In the genomic region with DNA sequence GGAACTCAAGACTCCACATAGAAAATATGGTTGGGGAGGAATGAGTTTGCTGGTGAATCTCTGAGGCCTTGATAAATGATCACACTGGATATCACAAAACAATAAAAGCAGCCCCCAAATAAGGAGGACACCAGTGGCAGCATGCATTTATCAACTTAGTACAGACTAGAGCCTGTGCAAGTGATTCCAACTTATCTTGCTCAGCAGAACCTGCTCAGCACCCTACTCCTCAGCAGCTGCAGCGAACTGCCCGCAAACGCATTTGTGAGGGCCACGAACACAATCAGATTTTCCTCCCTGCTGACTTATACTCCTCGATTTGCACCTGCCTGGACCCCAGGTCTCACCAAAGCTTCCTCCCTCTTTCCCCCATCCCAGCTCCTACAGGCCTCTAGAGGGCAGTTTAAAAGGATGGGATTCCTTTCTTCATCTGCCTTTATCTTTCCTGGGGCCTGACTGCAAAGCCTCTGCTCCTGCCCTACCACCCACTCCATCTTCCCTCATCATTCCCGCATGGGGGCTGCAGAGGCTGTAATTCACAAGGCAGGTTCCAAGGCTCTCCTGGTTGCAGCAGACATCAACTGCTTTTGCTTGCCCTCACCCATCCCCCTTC, we compare ENCODE assay signal across 25 cellular contexts. TPM values are rescaled to one million over a fixed set of nuclear protein-coding genes. Genes with fewer than 3 reads are reported as not detected.
"Had no signal": no experiment of that assay in that cellular context is flagged by ENCODE, and none has a peak within 500 bp of the region (broad histone marks: within the 10 kb centered on the region; RNA-seq: fewer than 3 reads in every experiment).

No MANE protein-coding gene starts in this region.

- ATAC-seq: gastrocnemius medialis; pancreas; sciatic nerve; stimulated activated naive CD8-positive, alpha-beta T cell treated with anti-CD3 and anti-CD28 coated beads, Interleukin-15, Interleukin-2, amounts not matched to agents 100 U/mL and 50 U/mL, for 24 hours had no signal

- H3K4me3 Mint-ChIP-seq: activated naive CD8-positive, alpha-beta T cell treated with anti-CD3 and anti-CD28 coated beads, Interleukin-2, amount 10 ng/mL, durations not matched to agents 7 days and 5 days; brain; mesothelial cell of epicardium; naive B cell; T-helper 2 cell treated with Interferon-gamma antibody and Interleukin-4, amounts not matched to agents 5 μg/mL and 100 μg/mL, for 36 hours had no signal

- H3K4me3 ChIP-seq: ascending aorta, gastrocnemius medialis, hepatocyte, pancreas, prostate gland, testis, transverse colon had no signal

- H3K4me1 ChIP-seq: ascending aorta, gastrocnemius medialis, pancreas, prostate gland, testis, transverse colon had no signal

- H3K4me1 Mint-ChIP-seq: activated naive CD8-positive, alpha-beta T cell treated with anti-CD3 and anti-CD28 coated beads, Interleukin-2, amount 10 ng/mL, durations not matched to agents 7 days and 5 days; brain; mesothelial cell of epicardium; naive B cell had no signal

- H3K27me3 Mint-ChIP-seq: activated naive CD8-positive, alpha-beta T cell treated with anti-CD3 and anti-CD28 coated beads, Interleukin-2, amount 10 ng/mL, durations not matched to agents 7 days and 5 days; brain; naive B cell had no signal

- H3K27ac Mint-ChIP-seq: activated naive CD8-positive, alpha-beta T cell treated with anti-CD3 and anti-CD28 coated beads, Interleukin-2, amount 10 ng/mL, durations not matched to agents 7 days and 5 days; brain; mesothelial cell of epicardium; T-helper 2 cell treated with Interferon-gamma antibody and Interleukin-4, amounts not matched to agents 5 μg/mL and 100 μg/mL, for 36 hours had no signal

- H3K27ac ChIP-seq: ascending aorta, gastrocnemius medialis, hepatocyte, pancreas, prostate gland, testis, transverse colon had no signal

- H3K9me3 ChIP-seq: gastrocnemius medialis, pancreas, prostate gland, testis, transverse colon had no signal

- H3K27me3 ChIP-seq: ascending aorta, gastrocnemius medialis, hepatocyte, pancreas, testis, transverse colon had no signal

- DNase-seq: activated CD4-positive, alpha-beta T cell treated with anti-CD3 and anti-CD28 coated beads for 4 hours; activated CD4-positive, alpha-beta T cell treated with anti-CD3 and anti-CD28 coated beads, Interleukin-2, amount 50 U/mL, for 4 hours; activated CD8-positive, alpha-beta memory T cell treated with anti-CD3 and anti-CD28 coated beads for 24 hours; activated effector memory CD4-positive, alpha-beta T cell treated with Interleukin-2 at 50 U/mL for 16 hours; activated naive CD4-positive, alpha-beta T cell treated with Interleukin-2 at 50 U/mL for 16 hours; activated naive CD8-positive, alpha-beta T cell treated with anti-CD3 and anti-CD28 coated beads, Interleukin-2, amount 10 ng/mL, durations not matched to agents 7 days and 5 days; gastrocnemius medialis; naive B cell; nucleus accumbens; pancreas; retina; small intestine; stimulated activated CD4-positive, alpha-beta T cell treated with anti-CD3 and anti-CD28 coated beads, Interleukin-1b, Interleukin-23, amount 100 ng/mL, for 48 hours; stimulated activated naive CD8-positive, alpha-beta T cell treated with anti-CD3 and anti-CD28 coated beads, Interleukin-15, Interleukin-2, amounts not matched to agents 100 U/mL and 50 U/mL, for 24 hours; T-helper 1 cell; testis; transverse colon had no signal

- H2AFZ ChIP-seq: hepatocyte had no signal

- H3K79me2 ChIP-seq: hepatocyte had no signal

- H3K36me3 ChIP-seq: prostate gland had no signal

- FAIRE-seq: pancreas, small intestine, urothelium cell line had no signal

- H3K4me2 ChIP-seq: hepatocyte had no signal

RNA-seq across cellular contexts. Expression of gene GABBR2, which starts 46.4 kb away (rescaled TPM):
- total RNA-seq: activated naive CD8-positive, alpha-beta T cell treated with anti-CD3 and anti-CD28 coated beads, Interleukin-2, amount 10 ng/mL, durations not matched to agents 7 days and 5 days; ascending aorta; transverse colon had no signal
